ENCODE assay signal across 11 cellular contexts in genomic region chr1:201647722-201648065, GRCh38.
DNase-seq lines count a peak whose midpoint lies in the region; ATAC-seq and TF ChIP-seq lines count a peak whose summit lies in the region.
"Had no signal": no experiment of that assay in that cellular context is flagged by ENCODE, and none has a peak within 500 bp of the region (broad histone marks: within the 10 kb centered on the region; RNA-seq: fewer than 3 reads in every experiment).

No MANE protein-coding gene starts in this region.

- peak overlapping the region; percentile 20 for H2AFZ ChIP-seq in neuron (ENCODE audit: low read depth, low read length)

- DNase-seq in AG04449 (ENCODE audit: low read depth, low spot score) (no peak), LNCaP clone FGC (ENCODE audit: low read depth) (no peak), endodermal cell (peak; percentile 74), NCI-H1105 (lab: John Stamatoyannopoulos, UW) (no peak), left lung (no peak), NCI-H1417 treated with DMSO at 0.1 percent for 48 hours (lab: John Stamatoyannopoulos, UW) (no peak)
- DNase-seq in stimulated activated CD4-positive, alpha-beta T cell treated with anti-CD3 and anti-CD28 coated beads, Interleukin-4, amount 100 ng/mL, for 4 hours, result no peak
- DNase-seq: NCI-H748 treated with DMSO at 0.1 percent for 48 hours had no signal

- CTCF ChIA-PET in AG04449 (lab: Yijun Ruan, JAX), result interaction anchor here (1.1 to 9.1 kb wide), 2 partner anchors 12 to 86 kb away, joined by 3 to 105 read pairs; no protein-coding TSS in a partner anchor

- ATAC-seq in left lung, result no peak

- H3K9me3 ChIP-seq in endodermal cell (ENCODE audit: control insufficient read depth, low read length), result no peaks in the 10 kb centered on the region
- H3K9me3 ChIP-seq in neuron (ENCODE audit: low read length), result no peaks in the 10 kb centered on the region
- H3K9me3 ChIP-seq in left lung, result no peaks in the 10 kb centered on the region

- WGBS in endodermal cell (ENCODE audit: insufficient coverage in 1 of 2, insufficient read length in 1 of 2), 2 experiments, result 0 to 2% methylated on average over 5 to 16 of the region's 17 CpGs

- POLR2A ChIA-PET in AG04449 (lab: Yijun Ruan, JAX), result interaction anchor here (0.6 to 1.8 kb wide), 3 partner anchors 44 to 85 kb away, joined by 3 to 8 read pairs (median 3); no protein-coding TSS in a partner anchor

- H3K4me1 Mint-ChIP-seq in endodermal cell, result peaks cover 17% of the 10 kb centered on the region
- H3K4me1 Mint-ChIP-seq: activated CD4-positive, alpha-beta T cell treated with anti-CD3 and anti-CD28 coated beads for 36 hours had no signal

- H3K9me3 Mint-ChIP-seq in endodermal cell, result no peaks in the 10 kb centered on the region

- peaks cover 9% of the 10 kb centered on the region for H3K36me3 Mint-ChIP-seq in endodermal cell (ENCODE audit: low read depth)

- H3K27ac ChIP-seq in endodermal cell (ENCODE audit: low read depth, low read length) (no peak overlapping the region), left lung (no peak overlapping the region)
- H3K27ac ChIP-seq: KMS-11 had no signal

- H3K4me1 ChIP-seq in endodermal cell (ENCODE audit: control insufficient read depth, insufficient read depth, low read length) (no peaks in the 10 kb centered on the region), neuron (ENCODE audit: insufficient read depth, low read length) (peaks cover 31% of the 10 kb centered on the region), left lung (peaks cover 8 to 36% of the 10 kb centered on the region in 2 donors)

- H3K4me3 Mint-ChIP-seq in endodermal cell, result peak overlapping the region; percentile 57

- H3K27me3 Mint-ChIP-seq in endodermal cell (ENCODE audit: insufficient read depth), result peaks cover 86% of the 10 kb centered on the region

- H3K27ac Mint-ChIP-seq in endodermal cell, result no peak overlapping the region
- H3K27ac Mint-ChIP-seq: activated CD4-positive, alpha-beta T cell treated with anti-CD3 and anti-CD28 coated beads for 36 hours had no signal

- intact Hi-C loops in left lung (cut with DNase I), result no loop called here

- H3K4me3 ChIP-seq in AG04449 (ENCODE audit: low read depth, low read length), result peak overlapping the region; percentile 79
- H3K4me3 ChIP-seq in LNCaP clone FGC (ENCODE audit: low read depth, low read length), result peak overlapping the region; percentile 51
- H3K4me3 ChIP-seq in endodermal cell (ENCODE audit: low read length), result peak overlapping the region; percentile 80
- peak overlapping the region; percentile 63 for H3K4me3 ChIP-seq in neuron (ENCODE audit: low read length)
- peak overlapping the region in 1 of 2 donors; percentile 55 for H3K4me3 ChIP-seq in left lung

- H3K27me3 ChIP-seq in endodermal cell (ENCODE audit: control insufficient read depth, insufficient read depth, low read length, poor library complexity, severe bottlenecking) (peaks cover 63% of the 10 kb centered on the region), neuron (ENCODE audit: insufficient read depth, low read length) (no peaks in the 10 kb centered on the region), left lung (peaks cover 0 to 40% of the 10 kb centered on the region in 2 donors)

- H3K36me3 ChIP-seq in endodermal cell (ENCODE audit: control insufficient read depth, insufficient read depth, low read length) (no peaks in the 10 kb centered on the region), neuron (ENCODE audit: insufficient read depth, low read length) (no peaks in the 10 kb centered on the region), left lung (no peaks in the 10 kb centered on the region)

- TF ChIP-seq CTCF in AG04449 (IDR thresholded peaks at IDR 0.05; ENCODE audit: insufficient read depth, low read length, missing control alignments), result no peak
- no peak for TF ChIP-seq CTCF in LNCaP clone FGC (IDR thresholded peaks at IDR 0.05; ENCODE audit: control insufficient read depth, extremely low read depth, insufficient read depth)
- TF ChIP-seq CTCF in endodermal cell (conservative IDR thresholded peaks at IDR 0.05), result no peak
- no peak for TF ChIP-seq CTCF in left lung (IDR thresholded peaks at IDR 0.05)

- H3K9ac ChIP-seq in endodermal cell (ENCODE audit: extremely low read depth, low read length, poor library complexity, severe bottlenecking), result no peak overlapping the region
- H3K9ac ChIP-seq: KMS-11 had no signal
